Comparison of ENCODE assay signal across 8 cellular contexts in genomic region chr6:27810768-27811298, GRCh38.
A peak's percentile ranks its signal among the peaks of the same experiment; 100 is the strongest.
DNase-seq lines count a peak whose midpoint lies in the region; ATAC-seq and TF ChIP-seq lines count a peak whose summit lies in the region.

No MANE protein-coding gene starts in this region.

- H3K79me2 ChIP-seq in PC-3 (ENCODE audit: low read length): peaks cover 30% of the 10 kb centered on the region

- TF ChIP-seq CTCF in PC-3 (conservative IDR thresholded peaks at IDR 0.05; ENCODE audit: low read depth, low read length) (no peak), ovary (IDR thresholded peaks at IDR 0.05) (no peak)

- WGBS in ovary, 3 donors: 3 to 5% (median 5%) methylated on average over 9 of the region's 9 CpGs

- peak; percentile 9 for TF ChIP-seq POLR2A in GM15510 (IDR thresholded peaks at IDR 0.05; ENCODE audit: borderline replicate concordance, extremely low read depth, insufficient read length)
- no peak for TF ChIP-seq POLR2A in ovary (IDR thresholded peaks at IDR 0.05)

- H3K9ac ChIP-seq in PC-3 (ENCODE audit: low read length) (peak overlapping the region; percentile 76), endocrine pancreas (ENCODE audit: control insufficient read depth, insufficient read depth, low read length) (no peak overlapping the region)

- peak overlapping the region; percentile 94 for H3K4me2 ChIP-seq in PC-3 (ENCODE audit: low read length)

- H3K36me3 ChIP-seq in PC-3 (ENCODE audit: low read depth, low read length): no peaks in the 10 kb centered on the region
- H3K36me3 ChIP-seq in endocrine pancreas (ENCODE audit: control insufficient read depth, insufficient read depth, low read length): no peaks in the 10 kb centered on the region
- no peaks in the 10 kb centered on the region for H3K36me3 ChIP-seq in ovary

- no peaks in the 10 kb centered on the region for H3K9me2 ChIP-seq in PC-3 (replicated peaks; ENCODE audit: low read length)

- no peak overlapping the region for H2AFZ ChIP-seq in PC-3 (ENCODE audit: low read length)

- H3K27me3 ChIP-seq in PC-3 (ENCODE audit: low read length) (no peaks in the 10 kb centered on the region), endocrine pancreas (ENCODE audit: control insufficient read depth, insufficient read depth, low read length) (peaks cover 27% of the 10 kb centered on the region), ovary (no peaks in the 10 kb centered on the region)

- TF ChIP-seq EP300 in ovary (IDR thresholded peaks at IDR 0.05): no peak

- BruUV-seq in PC-3 (replicated peaks; lab: Mats Ljungman, UMichigan): no TSS peak

- peaks cover 35% of the 10 kb centered on the region for H3K4me1 ChIP-seq in PC-3 (ENCODE audit: insufficient read depth, low read length)
- no peaks in the 10 kb centered on the region for H3K4me1 ChIP-seq in endocrine pancreas (ENCODE audit: control insufficient read depth, insufficient read depth, low read length)
- peaks cover 8% of the 10 kb centered on the region for H3K4me1 ChIP-seq in ovary (ENCODE audit: insufficient read depth)

- CTCF ChIA-PET in PC-3 (lab: Charles Lee): interaction anchor here (0.6 to 0.7 kb wide), 2 partner anchors 526 to 863 kb away, joined by 3 to 4 read pairs; no protein-coding TSS in a partner anchor

- POLR2A ChIA-PET in PC-3 (lab: Charles Lee; ENCODE audit: unreplicated experiment): interaction anchor here (0.6 to 2.4 kb wide), 5 partner anchors 13 to 1607 kb away, joined by 5 to 38 read pairs (median 8); a partner anchor contains a TSS

- peak overlapping the region; percentile 65 for H3K27ac ChIP-seq in PC-3 (ENCODE audit: low read length)
- peak overlapping the region; percentile 48 to 92 for H3K27ac ChIP-seq in ovary

- peaks cover 11% of the 10 kb centered on the region; the same call in 1 of the 2 replicates for H4K20me1 ChIP-seq in PC-3 (ENCODE audit: low read length)

- H3K9me3 ChIP-seq in PC-3 (ENCODE audit: low read length) (no peaks in the 10 kb centered on the region), endocrine pancreas (ENCODE audit: control insufficient read depth, low read length) (no peaks in the 10 kb centered on the region), ovary (no peaks in the 10 kb centered on the region)

- H3F3A ChIP-seq in PC-3 (ENCODE audit: low read length, unreplicated experiment): peaks cover 47% of the 10 kb centered on the region

- intact Hi-C loops in PC-3 (cut with micrococcal nuclease) (loop anchor here (5.0 kb wide), 2 partner anchors 664 to 1614 kb away; a partner anchor contains a TSS), ovary (cut with DNase I) (loop anchor here in 2 of 4 donors (2.0 to 10.0 kb wide), 2 partner anchors 26 to 1786 kb away; a partner anchor contains a TSS)

- DNase-seq in PC-3 (peak; percentile 39), ovary (peak in 1 of 5 donors; percentile 22), NCI-H2081 (lab: John Stamatoyannopoulos, UW) (no peak), NCI-H2227 treated with DMSO at 0.1 percent for 48 hours (lab: John Stamatoyannopoulos, UW) (no peak), DMS153 treated with DMSO at 0.1 percent for 48 hours (lab: John Stamatoyannopoulos, UW; ENCODE audit: unreplicated experiment) (no peak)

- no peak for ATAC-seq in PC-3
- ATAC-seq in GM21360 (IDR thresholded peaks at IDR 0.05; ENCODE audit: unreplicated experiment): no peak

- peak overlapping the region; percentile 76 for H3K4me3 ChIP-seq in PC-3 (ENCODE audit: low read length)
- H3K4me3 ChIP-seq in endocrine pancreas (ENCODE audit: control insufficient read depth, insufficient read depth, low read length): peak overlapping the region; percentile 8
- H3K4me3 ChIP-seq in ovary: peak overlapping the region; percentile 46

Comparison
In these comparisons a context has a peak if more than half of its experiments do, and no peak if none do; other contexts are left out.
1. H3K4me3 ChIP-seq: peak in every context shown above with its lines; median percentile 76 in PC-3; 46 in ovary; 8 in endocrine pancreas.